ENCODE assay signal across 11 cellular contexts in genomic region chr3:160980740-160981139, GRCh38.
DNase-seq lines count a peak whose midpoint lies in the region; ATAC-seq and TF ChIP-seq lines count a peak whose summit lies in the region.
"Had no signal": no experiment of that assay in that cellular context is flagged by ENCODE, and none has a peak within 500 bp of the region (broad histone marks: within the 10 kb centered on the region; RNA-seq: fewer than 3 reads in every experiment).

No MANE protein-coding gene starts in this region.

- no peaks in the 10 kb centered on the region for H3K4me1 Mint-ChIP-seq in T-helper 17 cell

- no peaks in the 10 kb centered on the region for H3K27me3 ChIP-seq in upper lobe of right lung

- no peaks in the 10 kb centered on the region for H3K27me3 Mint-ChIP-seq in T-helper 17 cell

- no peaks in the 10 kb centered on the region for H3K4me1 ChIP-seq in upper lobe of right lung

- intact Hi-C loops in upper lobe of right lung (cut with DNase I): no loop called here

- no peak for TF ChIP-seq CTCF in upper lobe of right lung (IDR thresholded peaks at IDR 0.05)

- no peak overlapping the region for H3K4me3 Mint-ChIP-seq in T-helper 17 cell

- H3K36me3 Mint-ChIP-seq in activated naive CD4-positive, alpha-beta T cell treated with anti-CD3 and anti-CD28 coated beads, Interleukin-2, amount 50 U/mL, for 72 hours: peaks cover 7 to 10% of the 10 kb centered on the region in 2 donors
- H3K36me3 Mint-ChIP-seq in T-helper 17 cell (ENCODE audit: low read depth): peaks cover 4% of the 10 kb centered on the region

- no peak overlapping the region for H3K4me3 ChIP-seq in upper lobe of right lung

- no peak for DNase-seq in activated naive CD4-positive, alpha-beta T cell treated with anti-CD3 and anti-CD28 coated beads, Interleukin-2, amount 50 U/mL, for 72 hours (ENCODE audit: low spot score in 2 of 2)
- no peak for DNase-seq in activated naive CD4-positive, alpha-beta T cell treated with anti-CD3 and anti-CD28 coated beads, Interleukin-2, amount 50 U/mL, for 16 hours
- DNase-seq in T-helper 17 cell (no peak), upper lobe of right lung (no peak), NCI-H1417 (lab: John Stamatoyannopoulos, UW) (no peak), ureter (ENCODE audit: low spot score) (no peak), DMS153 treated with DMSO at 0.1 percent for 48 hours (lab: John Stamatoyannopoulos, UW; ENCODE audit: unreplicated experiment) (no peak)
- DNase-seq: activated T-cell treated with anti-CD3 and anti-CD28 coated beads, Interleukin-2, amount 50 U/mL, for 1 hour; GDM1; GOT3 had no signal

- H3K9me3 ChIP-seq in T-helper 17 cell (ENCODE audit: control insufficient read depth, low read length, poor library complexity, severe bottlenecking) (no peaks in the 10 kb centered on the region), upper lobe of right lung (no peaks in the 10 kb centered on the region)

- peaks cover 14 to 23% of the 10 kb centered on the region in 2 donors for H3K9me3 Mint-ChIP-seq in activated naive CD4-positive, alpha-beta T cell treated with anti-CD3 and anti-CD28 coated beads, Interleukin-2, amount 50 U/mL, for 72 hours

- no peak overlapping the region for H3K27ac ChIP-seq in upper lobe of right lung

- H3K27ac Mint-ChIP-seq in activated naive CD4-positive, alpha-beta T cell treated with anti-CD3 and anti-CD28 coated beads, Interleukin-2, amount 50 U/mL, for 72 hours: no peak overlapping the region
- H3K27ac Mint-ChIP-seq in T-helper 17 cell: no peak overlapping the region

- no peaks in the 10 kb centered on the region for H3K36me3 ChIP-seq in upper lobe of right lung

- peak; percentile 75 to 83 for ATAC-seq in activated naive CD4-positive, alpha-beta T cell treated with anti-CD3 and anti-CD28 coated beads, Interleukin-2, amount 50 U/mL, for 72 hours
- ATAC-seq in HG02885 (IDR thresholded peaks at IDR 0.05; ENCODE audit: poor library complexity, unreplicated experiment) (peak; percentile 48), T-helper 17 cell (peak; percentile 42), upper lobe of right lung (peak; percentile 48)
